Comparison of ENCODE assay signal across 7 cellular contexts in genomic region chr14:75307700-75308379, GRCh38. TPM values are rescaled to one million over a fixed set of nuclear protein-coding genes. Genes with fewer than 3 reads are reported as not detected.
DNase-seq lines count a peak whose midpoint lies in the region; ATAC-seq, FAIRE-seq and TF ChIP-seq lines count a peak whose summit lies in the region.

No MANE protein-coding gene starts in this region.

- ATAC-seq in T-cell (replicated peaks in 1 of 4), result peak; percentile 43 to 78 (median 64)
- ATAC-seq in activated naive CD8-positive, alpha-beta T cell treated with anti-CD3 and anti-CD28 coated beads, Interleukin-2, amount 50 U/mL, for 24 hours, result peak; percentile 66
- peak; percentile 60 to 74 (median 64) for ATAC-seq in heart left ventricle
- peak; percentile 78 to 85 (median 81) for ATAC-seq in psoas muscle
- ATAC-seq in HG02678 (IDR thresholded peaks at IDR 0.05; ENCODE audit: unreplicated experiment), result no peak

- intact Hi-C loops in heart left ventricle (cut with DNase I), result loop anchor here (1.0 to 10.0 kb wide), 10 partner anchors 124 to 443 kb away; no protein-coding TSS in a partner anchor
- intact Hi-C loops in psoas muscle (cut with DNase I), result loop anchor here (1.0 to 5.0 kb wide), 4 partner anchors 119 to 254 kb away; partner anchors contain the start of gene JDP2 (in 1 of the 2)

- DNase-seq in GM12891 (ENCODE audit: insufficient read length, low spot score) (peak; percentile 37), NCI-H146 treated with DMSO at 0.1 percent for 48 hours (lab: John Stamatoyannopoulos, UW; ENCODE audit: unreplicated experiment) (peak; percentile 19), T-cell (peak in 32 of 34 experiments; percentile 25 to 74 (median 62)), heart left ventricle (peak; percentile 84 to 92 (median 88)), psoas muscle (peak; percentile 85 to 92)
- peak; percentile 85 for DNase-seq in activated naive CD8-positive, alpha-beta T cell treated with anti-CD3 and anti-CD28 coated beads, Interleukin-2, amount 50 U/mL, for 24 hours

- TF ChIP-seq CTCF in heart left ventricle (IDR thresholded peaks at IDR 0.05) (peak; percentile 83 to 95 (median 93)), psoas muscle (IDR thresholded peaks at IDR 0.05) (peak; percentile 94)

- POLR2A ChIA-PET in T-cell (lab: Charles Lee), result no interaction called here

- peak; percentile 84 for FAIRE-seq in GM12891 (lab: Jason Lieb, UNC)

- H3K4me3 ChIP-seq in heart left ventricle (no peak overlapping the region), psoas muscle (no peak overlapping the region)

- H3K36me3 ChIP-seq in heart left ventricle (no peaks in the 10 kb centered on the region), psoas muscle (ENCODE audit: insufficient read depth in 1 of 2, low read depth in 1 of 2) (no peaks in the 10 kb centered on the region)

- H3K36me3 Mint-ChIP-seq in T-cell, result no peaks in the 10 kb centered on the region
- no peaks in the 10 kb centered on the region for H3K36me3 Mint-ChIP-seq in activated naive CD8-positive, alpha-beta T cell treated with anti-CD3 and anti-CD28 coated beads, Interleukin-2, amount 50 U/mL, for 24 hours (ENCODE audit: low read depth)

- no peak overlapping the region for H3K27ac Mint-ChIP-seq in T-cell
- H3K27ac Mint-ChIP-seq in activated naive CD8-positive, alpha-beta T cell treated with anti-CD3 and anti-CD28 coated beads, Interleukin-2, amount 50 U/mL, for 24 hours, result no peak overlapping the region

- H3K4me1 ChIP-seq in heart left ventricle (peaks cover 0 to 41% (median 14%) of the 10 kb centered on the region in 12 donors), psoas muscle (peaks cover 13% of the 10 kb centered on the region)

- TF ChIP-seq POLR2A in GM12891 (IDR thresholded peaks at IDR 0.05; ENCODE audit: low read depth, low read length), result no peak
- no peak for TF ChIP-seq POLR2A in heart left ventricle (IDR thresholded peaks at IDR 0.05)

- H3K9me3 ChIP-seq in heart left ventricle (no peaks in the 10 kb centered on the region), psoas muscle (no peaks in the 10 kb centered on the region)

- no peaks in the 10 kb centered on the region for H3K9me3 Mint-ChIP-seq in T-cell
- no peaks in the 10 kb centered on the region for H3K9me3 Mint-ChIP-seq in activated naive CD8-positive, alpha-beta T cell treated with anti-CD3 and anti-CD28 coated beads, Interleukin-2, amount 50 U/mL, for 24 hours

- no peaks in the 10 kb centered on the region for H3K27me3 ChIP-seq in heart left ventricle
- no peaks in the 10 kb centered on the region for H3K27me3 ChIP-seq in psoas muscle (ENCODE audit: insufficient read depth in 3 of 3, low read length in 2 of 3)

- H3K27ac ChIP-seq in heart left ventricle (no peak overlapping the region), psoas muscle (no peak overlapping the region)

- WGBS in heart left ventricle, 4 donors, result 13 to 17% (median 14%) methylated on average over 12 of the region's 12 CpGs
- WGBS in psoas muscle, 3 donors, result 15 to 18% (median 17%) methylated on average over 12 of the region's 12 CpGs

- no peaks in the 10 kb centered on the region for H3K27me3 Mint-ChIP-seq in T-cell
- H3K27me3 Mint-ChIP-seq in activated naive CD8-positive, alpha-beta T cell treated with anti-CD3 and anti-CD28 coated beads, Interleukin-2, amount 50 U/mL, for 24 hours, result peaks cover 3% of the 10 kb centered on the region

- no peak overlapping the region for H3K4me3 Mint-ChIP-seq in T-cell
- H3K4me3 Mint-ChIP-seq in activated naive CD8-positive, alpha-beta T cell treated with anti-CD3 and anti-CD28 coated beads, Interleukin-2, amount 50 U/mL, for 24 hours, result no peak overlapping the region

- CTCF ChIA-PET in T-cell (lab: Charles Lee), result interaction anchor here (0.6 to 1.8 kb wide), 7 partner anchors 25 to 698 kb away, joined by 3 to 6 read pairs (median 3); no protein-coding TSS in a partner anchor

- peaks cover 3 to 10% (median 7%) of the 10 kb centered on the region in 3 donors for H3K4me1 Mint-ChIP-seq in T-cell
- peaks cover 5% of the 10 kb centered on the region for H3K4me1 Mint-ChIP-seq in activated naive CD8-positive, alpha-beta T cell treated with anti-CD3 and anti-CD28 coated beads, Interleukin-2, amount 50 U/mL, for 24 hours

TF ChIP-seq in GM12891, 5 proteins besides CTCF, POLR2A, EP300 and RAD21:
- TF ChIP-seq PAX5 (IDR thresholded peaks at IDR 0.05; ENCODE audit: insufficient read depth, low read length, severe bottlenecking), result peak; percentile 75
- TF ChIP-seq SPI1 (IDR thresholded peaks at IDR 0.05; ENCODE audit: low read depth, low read length), result peak; percentile 83
- no peak for TF ChIP-seq TAF1 (IDR thresholded peaks at IDR 0.05; ENCODE audit: low read depth, low read length)
- no peak for TF ChIP-seq POU2F2 (IDR thresholded peaks at IDR 0.05; ENCODE audit: low read depth, low read length)
- no peak for TF ChIP-seq POLR2AphosphoS5 (IDR thresholded peaks at IDR 0.05; ENCODE audit: low read depth, low read length)

RNA-seq across cellular contexts. Expression of gene FOS, which starts 29.2 kb away (rescaled TPM):
- 6.8 TPM for polyA plus RNA-seq in GM12891 (2012; ENCODE audit: low read depth, missing spikeins)
- total RNA-seq in T-cell, result 1,000 to 10,000 TPM in 2 of 5 donors, 10 to 100 TPM in 3; 20.4 to 2,951 (median 27.1) TPM
- total RNA-seq in heart left ventricle, result 100 to 1,000 TPM in 1 of 9 donors, 10 to 100 TPM in 6, 1 to 10 TPM in 2; 6.5 to 549 (median 28.6) TPM
- polyA plus RNA-seq in heart left ventricle, result 10 to 100 TPM; 24.1 to 49.4 TPM
- 100 to 1,000 TPM in 2 of 4 donors, 10 to 100 TPM in 2; 20.7 to 279 (median 95.1) TPM for total RNA-seq in psoas muscle
- 10 to 100 TPM; 15.5 to 51.0 (median 33.8) TPM for polyA plus RNA-seq in psoas muscle

Comparison
In these comparisons a context has a peak if more than half of its experiments do, and no peak if none do; other contexts are left out.
1. DNase-seq: peak in every context shown above with its lines; median percentile 88 in psoas muscle; 88 in heart left ventricle; 85 in activated naive CD8-positive, alpha-beta T cell treated with anti-CD3 and anti-CD28 coated beads, Interleukin-2, amount 50 U/mL, for 24 hours; 62 in T-cell; 37 in GM12891; 19 in NCI-H146 treated with DMSO at 0.1 percent for 48 hours.